ENCODE assay signal across 28 cellular contexts in genomic region chr7:44140341-44140740, GRCh38. TPM values are rescaled to one million over a fixed set of nuclear protein-coding genes. Genes with fewer than 3 reads are reported as not detected.
A peak's percentile ranks its signal among the peaks of the same experiment; 100 is the strongest.
DNase-seq lines count a peak whose midpoint lies in the region; ATAC-seq, FAIRE-seq and TF ChIP-seq lines count a peak whose summit lies in the region.
"Had no signal": no experiment of that assay in that cellular context is flagged by ENCODE, and none has a peak within 500 bp of the region (broad histone marks: within the 10 kb centered on the region; RNA-seq: fewer than 3 reads in every experiment).

No MANE protein-coding gene starts in this region.

- H3K23me2 ChIP-seq in H1 (ENCODE audit: low read depth, low read length) = peaks cover under 1% of the 10 kb centered on the region; the same call in 1 of the 2 replicates

- WGBS in H1 (ENCODE audit: extremely low coverage in 1 of 2, insufficient coverage in 1 of 2, insufficient read length in 1 of 2, insufficient replicate concordance in 2 of 2, low coverage in 1 of 2, low lambda C conversion rate in 2 of 2, missing lambda C conversion rate in 1 of 2), 2 experiments = 93% methylated on average over 10 of the region's 10 CpGs; no CpG with 5 or more reads in 1 of the 2 experiments
- WGBS in mesenchymal stem cell = 83% methylated on average over 9 of the region's 10 CpGs
- 85 to 88% methylated on average over 10 of the region's 10 CpGs for WGBS in sigmoid colon, 2 donors
- WGBS in esophagus muscularis mucosa = 89% methylated on average over 7 of the region's 10 CpGs

- H2BK15ac ChIP-seq in H1 (ENCODE audit: low read length) = no peak overlapping the region
- peak overlapping the region; percentile 41 for H2BK15ac ChIP-seq in mesenchymal stem cell (ENCODE audit: low read depth, poor library complexity, severe bottlenecking)

- H3K79me2 ChIP-seq in H1 (ENCODE audit: control insufficient read depth in 1 of 2, insufficient read depth in 2 of 2, low read length in 2 of 2) = no peaks in the 10 kb centered on the region

- H2AFZ ChIP-seq in H1 (ENCODE audit: low read length) (no peak overlapping the region), mesenchymal stem cell (ENCODE audit: low read depth, low read length) (no peak overlapping the region)

- no peak for TF ChIP-seq CTCF in H1 (IDR thresholded peaks at IDR 0.05; ENCODE audit: control extremely low read depth in 1 of 3, insufficient read depth in 1 of 3, low read depth in 1 of 3, low read length in 3 of 3)
- TF ChIP-seq CTCF in sigmoid colon (IDR thresholded peaks at IDR 0.05) = no peak
- TF ChIP-seq CTCF in esophagus muscularis mucosa (IDR thresholded peaks at IDR 0.05) = no peak

- H3K79me1 ChIP-seq in H1 (ENCODE audit: low read depth, low read length) (no peaks in the 10 kb centered on the region), mesenchymal stem cell (replicated peaks; ENCODE audit: low read length, poor library complexity, severe bottlenecking) (no peaks in the 10 kb centered on the region)

- H2BK20ac ChIP-seq in H1 (ENCODE audit: low read length) = no peak overlapping the region

- no peaks in the 10 kb centered on the region for H3K9me3 ChIP-seq in H1 (ENCODE audit: insufficient read depth in 2 of 2, low read depth in 1 of 2, low read length in 1 of 2)
- no peaks in the 10 kb centered on the region for H3K9me3 ChIP-seq in mesenchymal stem cell (ENCODE audit: control insufficient read depth, low read length)
- H3K9me3 ChIP-seq in sigmoid colon = no peaks in the 10 kb centered on the region
- no peaks in the 10 kb centered on the region for H3K9me3 ChIP-seq in esophagus muscularis mucosa
- H3K9me3 ChIP-seq: BLaER1, SJSA1 had no signal

- H3K18ac ChIP-seq in H1 (ENCODE audit: extremely low read depth, low read length) (no peak overlapping the region), mesenchymal stem cell (ENCODE audit: low read depth in 1 of 2, low read length in 2 of 2) (no peak overlapping the region)

- TF ChIP-seq RAD21 in H1 (IDR thresholded peaks at IDR 0.05 in 1 of 2, conservative IDR thresholded peaks at IDR 0.05 in 1 of 2; ENCODE audit: low read depth in 2 of 2, low read length in 2 of 2) = no peak

- TF ChIP-seq EP300 in H1 (IDR thresholded peaks at IDR 0.05; ENCODE audit: borderline replicate concordance in 1 of 2, low read depth in 2 of 2, low read length in 2 of 2) = no peak
- no peak for TF ChIP-seq EP300 in sigmoid colon (IDR thresholded peaks at IDR 0.05)
- TF ChIP-seq EP300 in esophagus muscularis mucosa (IDR thresholded peaks at IDR 0.05) = no peak

- H4K20me1 ChIP-seq in H1 (replicated peaks in 1 of 2; ENCODE audit: control insufficient read depth in 1 of 2, insufficient read depth in 2 of 2, low read length in 2 of 2) = peaks cover 0 to 2% of the 10 kb centered on the region in 2 experiments
- H4K20me1 ChIP-seq: BLaER1 had no signal

- no peak for TF ChIP-seq POLR2A in H1 (IDR thresholded peaks at IDR 0.05; ENCODE audit: control extremely low read depth in 1 of 2, low read depth in 2 of 2, low read length in 2 of 2)
- no peak for TF ChIP-seq POLR2A in sigmoid colon (IDR thresholded peaks at IDR 0.05)
- no peak for TF ChIP-seq POLR2A in esophagus muscularis mucosa (IDR thresholded peaks at IDR 0.05; ENCODE audit: low read depth)

- H3K56ac ChIP-seq in H1 (replicated peaks; ENCODE audit: insufficient read length, low read depth, low read length) = no peak overlapping the region

- H3K4me3 ChIP-seq in H1 (ENCODE audit: extremely low read depth in 1 of 4, insufficient read depth in 2 of 4, low read depth in 3 of 4, low read length in 4 of 4) = no peak overlapping the region
- H3K4me3 ChIP-seq in mesenchymal stem cell (ENCODE audit: insufficient read depth in 1 of 2, low read depth in 1 of 2, low read length in 2 of 2) = no peak overlapping the region
- H3K4me3 ChIP-seq in sigmoid colon = no peak overlapping the region
- H3K4me3 ChIP-seq in esophagus muscularis mucosa = no peak overlapping the region
- H3K4me3 ChIP-seq: BLaER1, K562, SJSA1 had no signal

- H2BK5ac ChIP-seq in H1 (ENCODE audit: low read depth, low read length) (no peak overlapping the region), mesenchymal stem cell (ENCODE audit: low read depth, low read length, poor library complexity, severe bottlenecking) (no peak overlapping the region)

- H3K23ac ChIP-seq in H1 (ENCODE audit: insufficient read length) (no peak overlapping the region), mesenchymal stem cell (ENCODE audit: low read length in 2 of 2) (no peak overlapping the region)

- H4K8ac ChIP-seq in H1 (ENCODE audit: extremely low read depth, insufficient read depth, low read length) (peak overlapping the region; percentile 3; the same call in 1 of the 2 replicates), mesenchymal stem cell (ENCODE audit: low read length) (no peak overlapping the region)

- H2AK5ac ChIP-seq in H1 (ENCODE audit: low read depth, low read length) (no peak overlapping the region), mesenchymal stem cell (ENCODE audit: low read length, severe bottlenecking) (no peak overlapping the region)

- DNase-seq in left cardiac atrium = no peak
- no peak for DNase-seq in Right ventricle myocardium inferior (ENCODE audit: missing footprints)
- no peak for DNase-seq in H1 (ENCODE audit: low read depth in 1 of 2, low spot score in 2 of 2)
- DNase-seq in mesenchymal stem cell = no peak
- DNase-seq in sigmoid colon = peak; percentile 53
- no peak for DNase-seq in NCI-H1417 treated with DMSO at 0.1 percent for 48 hours (lab: John Stamatoyannopoulos, UW)
- DNase-seq in esophagus muscularis mucosa (ENCODE audit: extremely low spot score) = no peak
- DNase-seq: CD4-positive, alpha-beta T cell; H7; Kasumi-1; MV-4-11; NCI-H1105; NCI-H146; NCI-H1930; NCI-H2107; NCI-H524 treated with DMSO at 0.1 percent for 48 hours; NCI-H774 had no signal

- H3K27me3 ChIP-seq in H1 (replicated peaks in 1 of 4; ENCODE audit: control insufficient read depth in 3 of 4, extremely low read depth in 1 of 4, insufficient read depth in 3 of 4, low read length in 3 of 4) = peaks cover 8 to 15% (median 14%) of the 10 kb centered on the region in 4 experiments
- H3K27me3 ChIP-seq in mesenchymal stem cell (ENCODE audit: control insufficient read depth in 1 of 2, insufficient read depth in 1 of 2, low read length in 2 of 2) = peaks cover 12 to 18% of the 10 kb centered on the region in 2 experiments
- H3K27me3 ChIP-seq in sigmoid colon = peaks cover 0 to 11% (median 6%) of the 10 kb centered on the region in 3 donors
- H3K27me3 ChIP-seq in esophagus muscularis mucosa = peaks cover 0 to 7% (median 2%) of the 10 kb centered on the region in 4 donors

- CTCF ChIA-PET in H1 (lab: Charles Lee; ENCODE audit: partially characterized antibody) = interaction anchor here (1.1 to 2.4 kb wide), 2 partner anchors 9 to 16 kb away, joined by 4 to 9 read pairs; no protein-coding TSS in a partner anchor

- H3K4ac ChIP-seq in H1 (replicated peaks; ENCODE audit: insufficient read length, low read depth, low read length) (no peak overlapping the region), mesenchymal stem cell (ENCODE audit: low read depth in 1 of 2, low read length in 2 of 2) (no peak overlapping the region)

- ATAC-seq in left cardiac atrium = peak; percentile 0 to 2
- no peak for ATAC-seq in Right ventricle myocardium inferior
- ATAC-seq in GM18861 (IDR thresholded peaks at IDR 0.05; ENCODE audit: unreplicated experiment) = no peak
- ATAC-seq: HepG2, K562 had no signal

- H2BK12ac ChIP-seq in H1 (ENCODE audit: low read depth, low read length) (no peak overlapping the region), mesenchymal stem cell (ENCODE audit: low read length in 2 of 2) (no peak overlapping the region)

- no peak overlapping the region for H3K4me2 ChIP-seq in H1 (ENCODE audit: insufficient read depth in 1 of 2, low read depth in 2 of 2, low read length in 2 of 2)
- no peak overlapping the region for H3K4me2 ChIP-seq in mesenchymal stem cell (ENCODE audit: low read length, poor library complexity, severe bottlenecking)

- H4K91ac ChIP-seq in H1 (replicated peaks; ENCODE audit: insufficient read length, low read length) (no peak overlapping the region), mesenchymal stem cell (ENCODE audit: low read length) (no peak overlapping the region)

- H3K36me3 ChIP-seq in H1 (ENCODE audit: control insufficient read depth in 2 of 4, insufficient read depth in 4 of 4, low read length in 3 of 4) (no peaks in the 10 kb centered on the region), mesenchymal stem cell (ENCODE audit: control insufficient read depth in 1 of 2, insufficient read depth in 2 of 2, low read depth in 1 of 2, low read length in 2 of 2) (no peaks in the 10 kb centered on the region), sigmoid colon (no peaks in the 10 kb centered on the region), esophagus muscularis mucosa (no peaks in the 10 kb centered on the region)
- H3K36me3 ChIP-seq: BLaER1, SJSA1 had no signal

- H3K27ac ChIP-seq in H1 (ENCODE audit: low read depth, low read length) (no peak overlapping the region), mesenchymal stem cell (ENCODE audit: low read length, poor library complexity, severe bottlenecking) (no peak overlapping the region), sigmoid colon (no peak overlapping the region), esophagus muscularis mucosa (replicated peaks in 1 of 4) (no peak overlapping the region)
- H3K27ac ChIP-seq: BLaER1, SJSA1 had no signal

- FAIRE-seq in H1 (lab: Jason Lieb, UNC) = no peak
- FAIRE-seq: A204.1, D721Med, HepG2, K562, RCC 7860 had no signal

- H3K14ac ChIP-seq in H1 (ENCODE audit: insufficient read length) (no peak overlapping the region), mesenchymal stem cell (ENCODE audit: low read length in 2 of 2) (peak overlapping the region in 1 of 2 experiments; percentile 48)

- intact Hi-C loops in left cardiac atrium (cut with DNase I) = loop anchor here in 1 of 2 donors (5.0 to 10.0 kb wide), 2 partner anchors 54 to 63 kb away; no protein-coding TSS in a partner anchor
- intact Hi-C loops in Right ventricle myocardium inferior (cut with DNase I) = no loop called here
- intact Hi-C loops in sigmoid colon (cut with DNase I) = no loop called here
- intact Hi-C loops in esophagus muscularis mucosa (cut with DNase I) = no loop called here

- no peak overlapping the region for H2BK120ac ChIP-seq in H1 (replicated peaks; ENCODE audit: low read depth, low read length)
- no peak overlapping the region for H2BK120ac ChIP-seq in mesenchymal stem cell (ENCODE audit: low read depth, low read length)

- H3K4me1 ChIP-seq in H1 (replicated peaks in 1 of 4; ENCODE audit: control insufficient read depth in 3 of 4, insufficient read depth in 4 of 4, low read length in 3 of 4) = peaks cover 0 to 5% (median 2%) of the 10 kb centered on the region in 4 experiments; a peak in 3 of 7 replicates
- H3K4me1 ChIP-seq in mesenchymal stem cell (ENCODE audit: control insufficient read depth, insufficient read depth, low read depth, low read length) = peaks cover 4% of the 10 kb centered on the region
- H3K4me1 ChIP-seq in sigmoid colon = peaks cover 0 to 4% (median 2%) of the 10 kb centered on the region in 4 donors
- peaks cover 3 to 7% (median 4%) of the 10 kb centered on the region in 4 donors for H3K4me1 ChIP-seq in esophagus muscularis mucosa

- H3K9ac ChIP-seq in H1 (replicated peaks in 1 of 4; ENCODE audit: extremely low read depth in 1 of 4, low read depth in 3 of 4, low read length in 3 of 4) (no peak overlapping the region), mesenchymal stem cell (ENCODE audit: low read length) (no peak overlapping the region)
- H3K9ac ChIP-seq: BLaER1 had no signal

- POLR2A ChIA-PET in H1 (lab: Charles Lee; ENCODE audit: partially characterized antibody) = interaction anchor here (0.9 to 1.2 kb wide), 5 partner anchors 9 to 71 kb away, joined by 3 read pairs; partner anchors contain the start of gene GCK

- no peak overlapping the region for H4K5ac ChIP-seq in H1 (ENCODE audit: insufficient read length, low read depth, low read length)

RNA-seq across cellular contexts. Expression of gene MYL7, which starts 0.8 kb away (rescaled TPM):
- total RNA-seq in left cardiac atrium (over 10,000 TPM; 20,486 to 20,690 TPM), Right ventricle myocardium inferior (3,838 TPM), sigmoid colon (not detected), esophagus muscularis mucosa (not detected)
- total RNA-seq in H1 (2021; fragmentation: NEBNext Ultra II Directional; extraction: Animal tissue kit (Norgen Biotek cat#: 25700)) = 3.3 and 3.6 TPM in 2 replicates
- polyA plus RNA-seq in H1 (2011; rRNA removed) (1.4 and 3.4 TPM in 2 replicates), sigmoid colon (1 to 10 TPM in 1 of 3 donors, under 1 TPM in 1, not detected in 1; 0.39 to 7.2 TPM)
- polyA plus RNA-seq in H1 (2011; cell fraction: cytosol; rRNA removed) = 1.8 TPM
- polyA plus RNA-seq in H1 (2011; cell fraction: nucleus; rRNA removed) = 3.0 TPM
- polyA plus RNA-seq in H1 (2012, experiment 1 of 2) = 2.1 to 4.1 TPM (median 2.5 TPM) in 4 replicates
- polyA plus RNA-seq in H1 (2012, experiment 2 of 2) = 8.2 TPM
- 1.8 TPM for polyA plus RNA-seq in H1 (2013, experiment 1 of 2)
- 2.9 TPM for polyA plus RNA-seq in H1 (2013, experiment 2 of 2)
- polyA minus RNA-seq in H1 (2011; rRNA and poly(A)+ RNA removed) = 2.1 and 3.8 TPM in 2 replicates
- not detected for polyA minus RNA-seq in H1 (2011; cell fraction: cytosol; rRNA and poly(A)+ RNA removed)
- not detected for polyA minus RNA-seq in H1 (2011; cell fraction: nucleus; rRNA and poly(A)+ RNA removed)
- not detected for polyA plus RNA-seq in mesenchymal stem cell (2013, experiment 1 of 2)
- not detected for polyA plus RNA-seq in mesenchymal stem cell (2013, experiment 2 of 2)
- total RNA-seq: CD4-positive, alpha-beta T cell; HT1080; K562; M059J; SJSA1 had no signal
- polyA plus RNA-seq: AG04450, HepG2, K562 had no signal

RNA-seq across cellular contexts. Expression of gene POLD2, which starts 17.0 kb away (rescaled TPM):
- total RNA-seq in left cardiac atrium = 10 to 100 TPM; 95.8 to 98.9 TPM
- total RNA-seq in Right ventricle myocardium inferior = 87.3 TPM
- 148 TPM in 2 replicates for total RNA-seq in H1 (2021; fragmentation: NEBNext Ultra II Directional; extraction: Animal tissue kit (Norgen Biotek cat#: 25700))
- 214 and 289 TPM in 2 replicates for polyA plus RNA-seq in H1 (2011; rRNA removed)
- polyA plus RNA-seq in H1 (2011; cell fraction: cytosol; rRNA removed) = 206 TPM
- 348 TPM for polyA plus RNA-seq in H1 (2011; cell fraction: nucleus; rRNA removed)
- 147 to 186 TPM (median 179 TPM) in 4 replicates for polyA plus RNA-seq in H1 (2012, experiment 1 of 2)
- polyA plus RNA-seq in H1 (2012, experiment 2 of 2) = 203 TPM
- polyA plus RNA-seq in H1 (2013, experiment 1 of 2) = 97.2 TPM
- polyA plus RNA-seq in H1 (2013, experiment 2 of 2) = 100 TPM
- 98.1 and 115 TPM in 2 replicates for polyA minus RNA-seq in H1 (2011; rRNA and poly(A)+ RNA removed)
- 58.5 TPM for polyA minus RNA-seq in H1 (2011; cell fraction: cytosol; rRNA and poly(A)+ RNA removed)
- polyA minus RNA-seq in H1 (2011; cell fraction: nucleus; rRNA and poly(A)+ RNA removed) = 88.3 TPM
- 59.3 TPM for polyA plus RNA-seq in mesenchymal stem cell (2013, experiment 1 of 2)
- polyA plus RNA-seq in mesenchymal stem cell (2013, experiment 2 of 2) = 56.2 TPM
- total RNA-seq in sigmoid colon = 10 to 100 TPM; 20.3 to 40.5 (median 29.5) TPM
- 10 to 100 TPM; 31.9 to 91.2 (median 39.0) TPM for polyA plus RNA-seq in sigmoid colon
- total RNA-seq in esophagus muscularis mucosa = 10 to 100 TPM; 33.6 to 71.2 (median 55.9) TPM

RNA-seq across cellular contexts. Expression of gene AEBP1, which starts 36.2 kb away (rescaled TPM):
- total RNA-seq in left cardiac atrium (100 to 1,000 TPM in 1 of 2 donors, 10 to 100 TPM in 1; 65.0 to 117 TPM), Right ventricle myocardium inferior (13.6 TPM), sigmoid colon (100 to 1,000 TPM in 2 of 4 donors, 10 to 100 TPM in 2; 74.6 to 182 (median 128) TPM), esophagus muscularis mucosa (100 to 1,000 TPM in 3 of 4 donors, 10 to 100 TPM in 1; 71.0 to 234 (median 156) TPM)
- 39.4 and 41.2 TPM in 2 replicates for total RNA-seq in H1 (2021; fragmentation: NEBNext Ultra II Directional; extraction: Animal tissue kit (Norgen Biotek cat#: 25700))
- polyA plus RNA-seq in H1 (2011; rRNA removed) (10.4 and 18.4 TPM in 2 replicates), sigmoid colon (10 to 100 TPM in 2 of 3 donors, 1 to 10 TPM in 1; 2.5 to 37.7 (median 12.0) TPM)
- polyA plus RNA-seq in H1 (2011; cell fraction: cytosol; rRNA removed) = 9.4 TPM
- polyA plus RNA-seq in H1 (2011; cell fraction: nucleus; rRNA removed) = 49.1 TPM
- 29.7 to 44.2 TPM (median 41.7 TPM) in 4 replicates for polyA plus RNA-seq in H1 (2012, experiment 1 of 2)
- polyA plus RNA-seq in H1 (2012, experiment 2 of 2) = 26.9 TPM
- polyA plus RNA-seq in H1 (2013, experiment 1 of 2) = 44.5 TPM
- 41.1 TPM for polyA plus RNA-seq in H1 (2013, experiment 2 of 2)
- 8.0 and 10.4 TPM in 2 replicates for polyA minus RNA-seq in H1 (2011; rRNA and poly(A)+ RNA removed)
- 16.9 TPM for polyA minus RNA-seq in H1 (2011; cell fraction: cytosol; rRNA and poly(A)+ RNA removed)
- 15.4 TPM for polyA minus RNA-seq in H1 (2011; cell fraction: nucleus; rRNA and poly(A)+ RNA removed)
- 95.5 TPM for polyA plus RNA-seq in mesenchymal stem cell (2013, experiment 1 of 2)
- polyA plus RNA-seq in mesenchymal stem cell (2013, experiment 2 of 2) = 88.2 TPM
- total RNA-seq: HT1080, M059J, SJSA1 had no signal

RNA-seq across cellular contexts. Expression of gene GCK, which starts 48.9 kb away (rescaled TPM):
- total RNA-seq in left cardiac atrium (1 to 10 TPM; 3.1 to 5.6 TPM), Right ventricle myocardium inferior (1.8 TPM), sigmoid colon (1 to 10 TPM in 2 of 4 donors, under 1 TPM in 1, not detected in 1; 0.27 to 1.8 (median 1.4) TPM), esophagus muscularis mucosa (1 to 10 TPM in 3 of 4 donors, under 1 TPM in 1; 0.75 to 2.8 (median 1.2) TPM)
- total RNA-seq in H1 (2021; fragmentation: NEBNext Ultra II Directional; extraction: Animal tissue kit (Norgen Biotek cat#: 25700)) = 4.1 and 4.9 TPM in 2 replicates
- polyA plus RNA-seq in H1 (2011; rRNA removed) (2.4 and 4.3 TPM in 2 replicates), sigmoid colon (under 1 TPM in 2 of 3 donors, not detected in 1; 0.32 to 0.60 TPM)
- 3.8 TPM for polyA plus RNA-seq in H1 (2011; cell fraction: cytosol; rRNA removed)
- polyA plus RNA-seq in H1 (2011; cell fraction: nucleus; rRNA removed) = 3.8 TPM
- 1.9 to 3.7 TPM (median 3.2 TPM) in 4 replicates for polyA plus RNA-seq in H1 (2012, experiment 1 of 2)
- 3.3 TPM for polyA plus RNA-seq in H1 (2012, experiment 2 of 2)
- polyA plus RNA-seq in H1 (2013, experiment 1 of 2) = 3.1 TPM
- polyA plus RNA-seq in H1 (2013, experiment 2 of 2) = 3.0 TPM
- polyA minus RNA-seq in H1 (2011; rRNA and poly(A)+ RNA removed) = 0.71 and 1.2 TPM in 2 replicates
- polyA minus RNA-seq in H1 (2011; cell fraction: cytosol; rRNA and poly(A)+ RNA removed) = 2.1 TPM
- 2.0 TPM for polyA minus RNA-seq in H1 (2011; cell fraction: nucleus; rRNA and poly(A)+ RNA removed)
- polyA plus RNA-seq in mesenchymal stem cell (2013, experiment 1 of 2) = 0.06 TPM
- polyA plus RNA-seq in mesenchymal stem cell (2013, experiment 2 of 2) = 0.10 TPM
- total RNA-seq: HepG2, HT1080, M059J had no signal
- polyA plus RNA-seq: HepG2 had no signal

RNA-seq across cellular contexts. Expression of gene POLM, which starts 58.0 kb away (rescaled TPM):
- total RNA-seq in left cardiac atrium (10 to 100 TPM; 20.0 to 22.1 TPM), Right ventricle myocardium inferior (16.1 TPM), sigmoid colon (10 to 100 TPM; 17.5 to 39.9 (median 24.8) TPM), esophagus muscularis mucosa (10 to 100 TPM; 12.4 to 32.3 (median 26.5) TPM)
- 14.5 and 14.9 TPM in 2 replicates for total RNA-seq in H1 (2021; fragmentation: NEBNext Ultra II Directional; extraction: Animal tissue kit (Norgen Biotek cat#: 25700))
- polyA plus RNA-seq in H1 (2011; rRNA removed) (12.0 and 20.4 TPM in 2 replicates), sigmoid colon (10 to 100 TPM in 1 of 3 donors, 1 to 10 TPM in 2; 5.5 to 23.4 (median 9.6) TPM)
- 13.0 TPM for polyA plus RNA-seq in H1 (2011; cell fraction: cytosol; rRNA removed)
- 36.8 TPM for polyA plus RNA-seq in H1 (2011; cell fraction: nucleus; rRNA removed)
- 10.1 to 15.2 TPM (median 13.5 TPM) in 4 replicates for polyA plus RNA-seq in H1 (2012, experiment 1 of 2)
- 12.7 TPM for polyA plus RNA-seq in H1 (2012, experiment 2 of 2)
- 12.6 TPM for polyA plus RNA-seq in H1 (2013, experiment 1 of 2)
- 10.2 TPM for polyA plus RNA-seq in H1 (2013, experiment 2 of 2)
- polyA minus RNA-seq in H1 (2011; rRNA and poly(A)+ RNA removed) = 9.6 TPM in 2 replicates
- 11.3 TPM for polyA minus RNA-seq in H1 (2011; cell fraction: cytosol; rRNA and poly(A)+ RNA removed)
- polyA minus RNA-seq in H1 (2011; cell fraction: nucleus; rRNA and poly(A)+ RNA removed) = 19.8 TPM
- 6.5 TPM for polyA plus RNA-seq in mesenchymal stem cell (2013, experiment 1 of 2)
- polyA plus RNA-seq in mesenchymal stem cell (2013, experiment 2 of 2) = 5.7 TPM

Comparison
In these comparisons a context has a peak if more than half of its experiments do, and no peak if none do; other contexts are left out.
1. ATAC-seq: peak in left cardiac atrium (2 of 2); none in Right ventricle myocardium inferior (single experiment) and GM18861 (single experiment).
2. RNA of gene MYL7, which starts 0.8 kb away (total RNA-seq): 20,486 to 20,690 TPM in left cardiac atrium and 3,838 TPM in Right ventricle myocardium inferior (single experiment); 3.3 to 3.6 TPM in H1, not detected in sigmoid colon and not detected in esophagus muscularis mucosa; every median in the first group is over 100 times any median in the second.